ENCODE assay signal across 17 cellular contexts in genomic region chr15:99863527-99864198, GRCh38.
DNase-seq lines count a peak whose midpoint lies in the region; ATAC-seq and TF ChIP-seq lines count a peak whose summit lies in the region.
"Had no signal": no experiment of that assay in that cellular context is flagged by ENCODE, and none has a peak within 500 bp of the region (broad histone marks: within the 10 kb centered on the region; RNA-seq: fewer than 3 reads in every experiment).

No MANE protein-coding gene starts in this region.

- no peaks in the 10 kb centered on the region for H3K9me3 Mint-ChIP-seq in stimulated activated memory B cell treated with anti-CD40 and anti-IgM and Interleukin-4, amounts not matched to agents 10 μg/mL and 1 μg/mL and 100 μg/mL, for 72 hours
- no peaks in the 10 kb centered on the region for H3K9me3 Mint-ChIP-seq in stimulated activated naive CD8-positive, alpha-beta T cell treated with anti-CD3 and anti-CD28 coated beads, Interleukin-15, amount 100 ng/mL, for 72 hours
- H3K9me3 Mint-ChIP-seq: CD4-positive, alpha-beta T cell; H9 had no signal

- DNase-seq in ELR (ENCODE audit: low read depth) (peak; percentile 2), SW480 (ENCODE audit: low spot score) (peak; percentile 2), choroid plexus epithelial cell (ENCODE audit: low read depth) (peak; percentile 10), non-pigmented ciliary epithelial cell (ENCODE audit: low read depth) (peak; percentile 1), foreskin keratinocyte (no peak), medulla oblongata (ENCODE audit: extremely low spot score) (no peak)
- DNase-seq in stimulated activated naive CD8-positive, alpha-beta T cell treated with anti-CD3 and anti-CD28 coated beads, Interleukin-15, amount 100 ng/mL, for 72 hours = no peak
- DNase-seq: ACHN; Calu3; CD4-positive, alpha-beta T cell; DMS 273 treated with DMSO at 0.1 percent for 48 hours; EL; GDM1; GOT3; H9 had no signal

- H3K27ac Mint-ChIP-seq in stimulated activated memory B cell treated with anti-CD40 and anti-IgM and Interleukin-4, amounts not matched to agents 10 μg/mL and 1 μg/mL and 100 μg/mL, for 72 hours = no peak overlapping the region
- H3K27ac Mint-ChIP-seq in stimulated activated naive CD8-positive, alpha-beta T cell treated with anti-CD3 and anti-CD28 coated beads, Interleukin-15, amount 100 ng/mL, for 72 hours = no peak overlapping the region
- H3K27ac Mint-ChIP-seq: CD4-positive, alpha-beta T cell; H9 had no signal

- H3K4me3 Mint-ChIP-seq in stimulated activated memory B cell treated with anti-CD40 and anti-IgM and Interleukin-4, amounts not matched to agents 10 μg/mL and 1 μg/mL and 100 μg/mL, for 72 hours = no peak overlapping the region
- no peak overlapping the region for H3K4me3 Mint-ChIP-seq in stimulated activated naive CD8-positive, alpha-beta T cell treated with anti-CD3 and anti-CD28 coated beads, Interleukin-15, amount 100 ng/mL, for 72 hours
- H3K4me3 Mint-ChIP-seq: CD4-positive, alpha-beta T cell; H9 had no signal

- H3K4me1 ChIP-seq in foreskin keratinocyte = no peaks in the 10 kb centered on the region
- H3K4me1 ChIP-seq: BLaER1 treated with 17β-estradiol and CSF1 and Interleukin-3, amounts not matched to agents 10 nM and 100 nM had no signal

- H3K27me3 ChIP-seq in foreskin keratinocyte = no peaks in the 10 kb centered on the region
- H3K27me3 ChIP-seq: BLaER1 treated with 17β-estradiol and CSF1 and Interleukin-3, amounts not matched to agents 10 nM and 100 nM had no signal

- no peaks in the 10 kb centered on the region for H3K27me3 Mint-ChIP-seq in stimulated activated memory B cell treated with anti-CD40 and anti-IgM and Interleukin-4, amounts not matched to agents 10 μg/mL and 1 μg/mL and 100 μg/mL, for 72 hours
- no peaks in the 10 kb centered on the region for H3K27me3 Mint-ChIP-seq in stimulated activated naive CD8-positive, alpha-beta T cell treated with anti-CD3 and anti-CD28 coated beads, Interleukin-15, amount 100 ng/mL, for 72 hours
- H3K27me3 Mint-ChIP-seq: CD4-positive, alpha-beta T cell had no signal

- ATAC-seq in stimulated activated memory B cell treated with anti-CD40 and anti-IgM and Interleukin-4, amounts not matched to agents 10 μg/mL and 1 μg/mL and 100 μg/mL, for 72 hours = no peak
- ATAC-seq in stimulated activated naive CD8-positive, alpha-beta T cell treated with anti-CD3 and anti-CD28 coated beads, Interleukin-15, amount 100 ng/mL, for 72 hours = no peak
- ATAC-seq in foreskin keratinocyte = no peak

- no peak overlapping the region for H3K27ac ChIP-seq in foreskin keratinocyte
- H3K27ac ChIP-seq: BLaER1 treated with 17β-estradiol and CSF1 and Interleukin-3, amounts not matched to agents 10 nM and 100 nM had no signal

- no peaks in the 10 kb centered on the region for H3K4me1 Mint-ChIP-seq in stimulated activated memory B cell treated with anti-CD40 and anti-IgM and Interleukin-4, amounts not matched to agents 10 μg/mL and 1 μg/mL and 100 μg/mL, for 72 hours
- H3K4me1 Mint-ChIP-seq in stimulated activated naive CD8-positive, alpha-beta T cell treated with anti-CD3 and anti-CD28 coated beads, Interleukin-15, amount 100 ng/mL, for 72 hours = no peaks in the 10 kb centered on the region
- H3K4me1 Mint-ChIP-seq: H9 had no signal

- TF ChIP-seq CTCF in choroid plexus epithelial cell (conservative IDR thresholded peaks at IDR 0.05; ENCODE audit: low read depth, low read length) (no peak), foreskin keratinocyte (conservative IDR thresholded peaks at IDR 0.05) (no peak)

- H3K36me3 Mint-ChIP-seq in stimulated activated memory B cell treated with anti-CD40 and anti-IgM and Interleukin-4, amounts not matched to agents 10 μg/mL and 1 μg/mL and 100 μg/mL, for 72 hours = no peaks in the 10 kb centered on the region

- no peak overlapping the region for H3K4me3 ChIP-seq in choroid plexus epithelial cell (ENCODE audit: low read depth, low read length)
- H3K4me3 ChIP-seq: BLaER1 treated with 17β-estradiol and CSF1 and Interleukin-3, amounts not matched to agents 10 nM and 100 nM had no signal

Comparison
In these comparisons a context has a peak if more than half of its experiments do, and no peak if none do; other contexts are left out.
1. DNase-seq: peak in ELR (single experiment), SW480 (single experiment), choroid plexus epithelial cell (single experiment) and non-pigmented ciliary epithelial cell (single experiment); none in stimulated activated naive CD8-positive, alpha-beta T cell treated with anti-CD3 and anti-CD28 coated beads, Interleukin-15, amount 100 ng/mL, for 72 hours (0 of 2), foreskin keratinocyte (0 of 2) and medulla oblongata (single experiment).